ENCODE assay signal across 12 cellular contexts in genomic region chr3:187403768-187404270, GRCh38. TPM values are rescaled to one million over a fixed set of nuclear protein-coding genes. Genes with fewer than 3 reads are reported as not detected.
DNase-seq lines count a peak whose midpoint lies in the region; ATAC-seq and TF ChIP-seq lines count a peak whose summit lies in the region.
"Had no signal": no experiment of that assay in that cellular context is flagged by ENCODE, and none has a peak within 500 bp of the region (broad histone marks: within the 10 kb centered on the region; RNA-seq: fewer than 3 reads in every experiment).

No MANE protein-coding gene starts in this region.

- H2AFZ ChIP-seq in fibroblast of lung (ENCODE audit: low read length): no peak overlapping the region

- H3K4me1 ChIP-seq in RWPE2 (ENCODE audit: insufficient read depth, poor library complexity, severe bottlenecking) (peaks cover 14% of the 10 kb centered on the region), fibroblast of lung (ENCODE audit: control insufficient read depth, extremely low read depth, insufficient read depth, low read length) (peaks cover 7% of the 10 kb centered on the region), colonic mucosa (no peaks in the 10 kb centered on the region)

- no peaks in the 10 kb centered on the region for H3K36me3 Mint-ChIP-seq in activated CD8-positive, alpha-beta memory T cell treated with anti-CD3 and anti-CD28 coated beads, Interleukin-2, amount 10 ng/mL, durations not matched to agents 7 days and 5 days

- peaks cover 26% of the 10 kb centered on the region for H3K27me3 Mint-ChIP-seq in activated CD8-positive, alpha-beta memory T cell treated with anti-CD3 and anti-CD28 coated beads, Interleukin-2, amount 10 ng/mL, durations not matched to agents 7 days and 5 days

- H3K4me3 ChIP-seq in RWPE2 (ENCODE audit: severe bottlenecking) (no peak overlapping the region), fibroblast of lung (replicated peaks in 1 of 4; ENCODE audit: control extremely low read depth in 1 of 4, insufficient read depth in 1 of 4, low read depth in 3 of 4, low read length in 4 of 4) (no peak overlapping the region), colonic mucosa (no peak overlapping the region)

- peak; percentile 99 for ATAC-seq in RWPE2 (ENCODE audit: low read depth)
- ATAC-seq in activated CD8-positive, alpha-beta memory T cell treated with anti-CD3 and anti-CD28 coated beads, Interleukin-2, amount 10 ng/mL, durations not matched to agents 7 days and 5 days: no peak
- ATAC-seq in GM21786 (IDR thresholded peaks at IDR 0.05; ENCODE audit: unreplicated experiment): no peak
- no peak for ATAC-seq in GM18502 (IDR thresholded peaks at IDR 0.05; ENCODE audit: poor library complexity, unreplicated experiment)
- ATAC-seq: activated CD8-positive, alpha-beta T cell treated with anti-CD3 and anti-CD28 coated beads for 36 hours; Right ventricle myocardium inferior had no signal

- H3K4me3 Mint-ChIP-seq in activated CD8-positive, alpha-beta memory T cell treated with anti-CD3 and anti-CD28 coated beads, Interleukin-2, amount 10 ng/mL, durations not matched to agents 7 days and 5 days: no peak overlapping the region
- H3K4me3 Mint-ChIP-seq: activated CD8-positive, alpha-beta T cell treated with anti-CD3 and anti-CD28 coated beads for 36 hours had no signal

- H3K36me3 ChIP-seq in RWPE2 (ENCODE audit: low read depth) (no peaks in the 10 kb centered on the region), fibroblast of lung (ENCODE audit: control insufficient read depth, insufficient read depth, low read length) (no peaks in the 10 kb centered on the region), colonic mucosa (no peaks in the 10 kb centered on the region)

- TF ChIP-seq CTCF in RWPE2 (IDR thresholded peaks at IDR 0.05; ENCODE audit: poor library complexity, severe bottlenecking): no peak
- no peak for TF ChIP-seq CTCF in fibroblast of lung (conservative IDR thresholded peaks at IDR 0.05 in 1 of 2, IDR thresholded peaks at IDR 0.05 in 1 of 2; ENCODE audit: low read depth in 1 of 2, low read length in 2 of 2)
- TF ChIP-seq CTCF in colonic mucosa (IDR thresholded peaks at IDR 0.05): no peak

- intact Hi-C loops in colonic mucosa (cut with DNase I): no loop called here

- no peaks in the 10 kb centered on the region for H3K9me3 Mint-ChIP-seq in activated CD8-positive, alpha-beta memory T cell treated with anti-CD3 and anti-CD28 coated beads, Interleukin-2, amount 10 ng/mL, durations not matched to agents 7 days and 5 days (ENCODE audit: low read depth)
- H3K9me3 Mint-ChIP-seq: activated CD8-positive, alpha-beta T cell treated with anti-CD3 and anti-CD28 coated beads for 36 hours had no signal

- H3K9me3 ChIP-seq in RWPE2 (ENCODE audit: severe bottlenecking) (no peaks in the 10 kb centered on the region), fibroblast of lung (ENCODE audit: control insufficient read depth, insufficient read depth, low read depth, low read length) (no peaks in the 10 kb centered on the region), colonic mucosa (no peaks in the 10 kb centered on the region)

- DNase-seq in GM03348 (ENCODE audit: low spot score) (peak; percentile 71), RWPE2 (ENCODE audit: low spot score) (no peak), fibroblast of lung (ENCODE audit: low read depth in 2 of 2) (peak; percentile 79 to 97), pulmonary artery endothelial cell (ENCODE audit: low read depth, low spot score) (peak; percentile 35), colonic mucosa (no peak)
- no peak for DNase-seq in activated CD8-positive, alpha-beta memory T cell treated with anti-CD3 and anti-CD28 coated beads, Interleukin-2, amount 10 ng/mL, durations not matched to agents 7 days and 5 days
- DNase-seq: activated CD8-positive, alpha-beta T cell treated with anti-CD3 and anti-CD28 coated beads for 36 hours; caudate nucleus; NCI-H1105 had no signal

- H4K20me1 ChIP-seq in fibroblast of lung (ENCODE audit: control insufficient read depth, extremely low read depth, insufficient read depth, low read length): no peaks in the 10 kb centered on the region

- CTCF ChIA-PET in activated CD8-positive, alpha-beta memory T cell treated with anti-CD3 and anti-CD28 coated beads, Interleukin-2, amount 10 ng/mL, durations not matched to agents 7 days and 5 days (lab: Charles Lee): no interaction called here

- H3K79me2 ChIP-seq in fibroblast of lung (ENCODE audit: control insufficient read depth, insufficient read depth, low read length): no peaks in the 10 kb centered on the region

- no peaks in the 10 kb centered on the region for H3K4me1 Mint-ChIP-seq in activated CD8-positive, alpha-beta memory T cell treated with anti-CD3 and anti-CD28 coated beads, Interleukin-2, amount 10 ng/mL, durations not matched to agents 7 days and 5 days

- H3K27ac ChIP-seq in RWPE2 (ENCODE audit: poor library complexity, severe bottlenecking): peak overlapping the region; percentile 47
- peak overlapping the region; percentile 55 for H3K27ac ChIP-seq in fibroblast of lung (ENCODE audit: insufficient read depth, low read length)
- H3K27ac ChIP-seq in colonic mucosa: no peak overlapping the region

- H3K4me2 ChIP-seq in fibroblast of lung (ENCODE audit: extremely low read depth, insufficient read depth, low read length): peak overlapping the region; percentile 19

- H3K27me3 ChIP-seq in RWPE2 (ENCODE audit: insufficient read depth, poor library complexity, severe bottlenecking) (no peaks in the 10 kb centered on the region), fibroblast of lung (ENCODE audit: control insufficient read depth, insufficient read depth, low read length) (no peaks in the 10 kb centered on the region), colonic mucosa (no peaks in the 10 kb centered on the region)

- no peak overlapping the region for H3K27ac Mint-ChIP-seq in activated CD8-positive, alpha-beta memory T cell treated with anti-CD3 and anti-CD28 coated beads, Interleukin-2, amount 10 ng/mL, durations not matched to agents 7 days and 5 days
- H3K27ac Mint-ChIP-seq: activated CD8-positive, alpha-beta T cell treated with anti-CD3 and anti-CD28 coated beads for 36 hours had no signal

- no peak overlapping the region for H3K9ac ChIP-seq in fibroblast of lung (ENCODE audit: insufficient read depth, low read length)
- no peak overlapping the region for H3K9ac ChIP-seq in colonic mucosa (ENCODE audit: low read depth in 2 of 2, low read length in 2 of 2)

RNA-seq across cellular contexts. Expression of gene RTP4, which starts 35.6 kb away (rescaled TPM):
- total RNA-seq in fibroblast of lung: 2.1 and 3.5 TPM in 2 replicates
- 0.59 and 1.0 TPM in 2 replicates for polyA plus RNA-seq in fibroblast of lung
- 0.98 and 2.2 TPM in 2 replicates for polyA plus RNA-seq in fibroblast of lung (2012)
- polyA minus RNA-seq in fibroblast of lung (ENCODE audit: low replicate concordance): 2.6 TPM in 1 of 2 replicates, not detected in the other
- total RNA-seq in pulmonary artery endothelial cell: 0.46 and 0.99 TPM in 2 replicates
- total RNA-seq in colonic mucosa: 1 to 10 TPM; 4.3 to 5.3 TPM
- total RNA-seq in activated CD8-positive, alpha-beta memory T cell treated with anti-CD3 and anti-CD28 coated beads, Interleukin-2, amount 10 ng/mL, durations not matched to agents 7 days and 5 days: 10 to 100 TPM; 16.9 to 24.3 TPM

Comparison
In these comparisons a context has a peak if more than half of its experiments do, and no peak if none do; other contexts are left out.
1. DNase-seq: peak in GM03348 (single experiment), fibroblast of lung (2 of 2) and pulmonary artery endothelial cell (single experiment); none in RWPE2 (single experiment), colonic mucosa (single experiment) and activated CD8-positive, alpha-beta memory T cell treated with anti-CD3 and anti-CD28 coated beads, Interleukin-2, amount 10 ng/mL, durations not matched to agents 7 days and 5 days (single experiment).